Comparison of ENCODE assay signal across 13 cellular contexts in genomic region chr13:79096099-79096498, GRCh38.
DNase-seq lines count a peak whose midpoint lies in the region; ATAC-seq and TF ChIP-seq lines count a peak whose summit lies in the region.
"Had no signal": no experiment of that assay in that cellular context is flagged by ENCODE, and none has a peak within 500 bp of the region (broad histone marks: within the 10 kb centered on the region; RNA-seq: fewer than 3 reads in every experiment).

No MANE protein-coding gene starts in this region.

- CTCF ChIA-PET in WTC11 (lab: Charles Lee) = no interaction called here

- H3K4me3 Mint-ChIP-seq in GM23338 = no peak overlapping the region
- H3K4me3 Mint-ChIP-seq in WTC11 = no peak overlapping the region
- H3K4me3 Mint-ChIP-seq: B cell; CD8-positive, alpha-beta T cell; H9 had no signal

- H3K4me2 ChIP-seq in GM23338 = no peak overlapping the region
- H3K4me2 ChIP-seq: BLaER1 treated with 17β-estradiol and CSF1 and Interleukin-3, amounts not matched to agents 10 nM and 100 nM had no signal

- H3K27me3 ChIP-seq in GM23338 (ENCODE audit: insufficient read depth) = no peaks in the 10 kb centered on the region
- H3K27me3 ChIP-seq: BLaER1 treated with 17β-estradiol and CSF1 and Interleukin-3, amounts not matched to agents 10 nM and 100 nM had no signal

- no peak overlapping the region for H3K27ac ChIP-seq in GM23338 (ENCODE audit: low read depth)
- H3K27ac ChIP-seq: BLaER1 treated with 17β-estradiol and CSF1 and Interleukin-3, amounts not matched to agents 10 nM and 100 nM had no signal

- H3K9me3 Mint-ChIP-seq in GM23338 = no peaks in the 10 kb centered on the region
- no peaks in the 10 kb centered on the region; the same call in 1 of the 2 replicates for H3K9me3 Mint-ChIP-seq in WTC11
- H3K9me3 Mint-ChIP-seq: CD8-positive, alpha-beta T cell; H9 had no signal

- no peaks in the 10 kb centered on the region for H3K4me1 Mint-ChIP-seq in GM23338
- H3K4me1 Mint-ChIP-seq in WTC11 = no peaks in the 10 kb centered on the region
- H3K4me1 Mint-ChIP-seq: B cell had no signal

- peak overlapping the region; percentile 69; the same call in 1 of the 2 replicates for H2AFZ ChIP-seq in GM23338

- H3K36me3 ChIP-seq in GM23338 (ENCODE audit: insufficient read depth) = no peaks in the 10 kb centered on the region
- H3K36me3 ChIP-seq: BLaER1 treated with 17β-estradiol and CSF1 and Interleukin-3, amounts not matched to agents 10 nM and 100 nM had no signal

- TF ChIP-seq CTCF in GM23338 (conservative IDR thresholded peaks at IDR 0.05; ENCODE audit: low read depth in 2 of 2) (no peak), WTC11 (IDR thresholded peaks at IDR 0.05) (no peak)

- no peaks in the 10 kb centered on the region for H3K27me3 Mint-ChIP-seq in GM23338 (ENCODE audit: insufficient read depth, low read depth, poor library complexity)
- no peaks in the 10 kb centered on the region for H3K27me3 Mint-ChIP-seq in WTC11 (ENCODE audit: low read depth)

- ATAC-seq in GM23338 (peak; percentile 24; the same call in 1 of the 3 replicates), WTC11 (peak; percentile 62), left lobe of liver (peak; percentile 57)
- ATAC-seq: CD8-positive, alpha-beta T cell; GM12878 had no signal

- H3K27ac Mint-ChIP-seq in GM23338 (no peak overlapping the region), WTC11 (no peak overlapping the region)
- H3K27ac Mint-ChIP-seq: B cell; CD8-positive, alpha-beta T cell; H9 had no signal

- no peak overlapping the region for H3K4me3 ChIP-seq in GM23338
- H3K4me3 ChIP-seq: BLaER1 treated with 17β-estradiol and CSF1 and Interleukin-3, amounts not matched to agents 10 nM and 100 nM; GM12878 had no signal

- H3K79me2 ChIP-seq in GM23338 (replicated peaks; ENCODE audit: insufficient read depth) = no peaks in the 10 kb centered on the region

- DNase-seq in GM23338 (ENCODE audit: low spot score) (peak; percentile 14), WTC11 (ENCODE audit: low spot score) (no peak), left lobe of liver (ENCODE audit: low spot score) (no peak), posterior vena cava (ENCODE audit: low spot score) (peak; percentile 60), superior temporal gyrus (ENCODE audit: extremely low spot score) (no peak), NCI-H526 treated with DMSO at 0.1 percent for 48 hours (lab: John Stamatoyannopoulos, UW) (no peak)
- DNase-seq: Calu3; CD8-positive, alpha-beta T cell; DMS79 treated with DMSO at 0.1 percent for 48 hours; H9 had no signal

- intact Hi-C loops in posterior vena cava (cut with DNase I) = no loop called here

- no peaks in the 10 kb centered on the region for H3K4me1 ChIP-seq in GM23338 (ENCODE audit: insufficient read depth)
- H3K4me1 ChIP-seq: BLaER1 treated with 17β-estradiol and CSF1 and Interleukin-3, amounts not matched to agents 10 nM and 100 nM had no signal

- no peaks in the 10 kb centered on the region for H3F3A ChIP-seq in GM23338 (replicated peaks; ENCODE audit: low read depth)

- no peaks in the 10 kb centered on the region for H4K20me1 ChIP-seq in GM23338 (replicated peaks; ENCODE audit: insufficient read depth)
- H4K20me1 ChIP-seq: BLaER1 treated with 17β-estradiol and CSF1 and Interleukin-3, amounts not matched to agents 10 nM and 100 nM had no signal

- no peaks in the 10 kb centered on the region for H3K9me2 ChIP-seq in GM23338 (ENCODE audit: insufficient read depth)

- no peaks in the 10 kb centered on the region; the same call in 2 of the 3 replicates for H3K36me3 Mint-ChIP-seq in GM23338 (ENCODE audit: low read depth)
- H3K36me3 Mint-ChIP-seq in WTC11 = no peaks in the 10 kb centered on the region
- H3K36me3 Mint-ChIP-seq: CD8-positive, alpha-beta T cell had no signal

- POLR2A ChIA-PET in WTC11 (lab: Charles Lee) = no interaction called here

TF ChIP-seq in GM23338, 12 proteins besides CTCF, POLR2A, EP300 and RAD21 (continues in another document):
- TF ChIP-seq STAT1 (IDR thresholded peaks at IDR 0.05; ENCODE audit: unreplicated experiment) (no peak), ETS1 (IDR thresholded peaks at IDR 0.05) (no peak), ZNF331 (CRISPR knock-in tag; IDR thresholded peaks at IDR 0.05; ENCODE audit: low read depth) (no peak), REST (IDR thresholded peaks at IDR 0.05; ENCODE audit: unreplicated experiment) (no peak), NANOG (IDR thresholded peaks at IDR 0.05; ENCODE audit: borderline replicate concordance) (no peak), ZNF114 (CRISPR knock-in tag; IDR thresholded peaks at IDR 0.05) (no peak), EZH2phosphoT487 (IDR thresholded peaks at IDR 0.05; ENCODE audit: unreplicated experiment) (no peak), POLR2AphosphoS5 (IDR thresholded peaks at IDR 0.05; ENCODE audit: low read depth) (no peak)

TF ChIP-seq in WTC11, 78 proteins besides CTCF, POLR2A, EP300 and RAD21 (continues in another document):
- TF ChIP-seq GRHL2 (CRISPR knock-in tag; IDR thresholded peaks at IDR 0.05; ENCODE audit: insufficient replicate concordance, severe bottlenecking) (no peak), RORB (CRISPR knock-in tag; IDR thresholded peaks at IDR 0.05) (no peak), JUN (CRISPR knock-in tag; IDR thresholded peaks at IDR 0.05) (no peak), CREM (CRISPR knock-in tag; IDR thresholded peaks at IDR 0.05) (no peak), SMAD3 (CRISPR knock-in tag; IDR thresholded peaks at IDR 0.05; ENCODE audit: borderline replicate concordance) (no peak), ZNF138 (CRISPR knock-in tag; conservative IDR thresholded peaks at IDR 0.05) (no peak), ZNF281 (CRISPR knock-in tag; IDR thresholded peaks at IDR 0.05) (no peak), HMGXB4 (CRISPR knock-in tag; IDR thresholded peaks at IDR 0.05) (no peak), MAX (CRISPR knock-in tag; IDR thresholded peaks at IDR 0.05) (no peak), AFF4 (CRISPR knock-in tag; IDR thresholded peaks at IDR 0.05; ENCODE audit: borderline replicate concordance) (no peak), TEAD1 (CRISPR knock-in tag; IDR thresholded peaks at IDR 0.05) (no peak), ETV6 (CRISPR knock-in tag; IDR thresholded peaks at IDR 0.05) (no peak)

Comparison
In these comparisons a context has a peak if more than half of its experiments do, and no peak if none do; other contexts are left out.
1. DNase-seq: peak in GM23338 (single experiment) and posterior vena cava (single experiment); none in WTC11 (single experiment), left lobe of liver (single experiment), superior temporal gyrus (single experiment) and NCI-H526 treated with DMSO at 0.1 percent for 48 hours (single experiment).
2. Peak in every context shown above with its lines, with median percentiles within 50 percentile points of each other: ATAC-seq.